ENCODE assay signal across 17 cellular contexts in the genomic region with DNA sequence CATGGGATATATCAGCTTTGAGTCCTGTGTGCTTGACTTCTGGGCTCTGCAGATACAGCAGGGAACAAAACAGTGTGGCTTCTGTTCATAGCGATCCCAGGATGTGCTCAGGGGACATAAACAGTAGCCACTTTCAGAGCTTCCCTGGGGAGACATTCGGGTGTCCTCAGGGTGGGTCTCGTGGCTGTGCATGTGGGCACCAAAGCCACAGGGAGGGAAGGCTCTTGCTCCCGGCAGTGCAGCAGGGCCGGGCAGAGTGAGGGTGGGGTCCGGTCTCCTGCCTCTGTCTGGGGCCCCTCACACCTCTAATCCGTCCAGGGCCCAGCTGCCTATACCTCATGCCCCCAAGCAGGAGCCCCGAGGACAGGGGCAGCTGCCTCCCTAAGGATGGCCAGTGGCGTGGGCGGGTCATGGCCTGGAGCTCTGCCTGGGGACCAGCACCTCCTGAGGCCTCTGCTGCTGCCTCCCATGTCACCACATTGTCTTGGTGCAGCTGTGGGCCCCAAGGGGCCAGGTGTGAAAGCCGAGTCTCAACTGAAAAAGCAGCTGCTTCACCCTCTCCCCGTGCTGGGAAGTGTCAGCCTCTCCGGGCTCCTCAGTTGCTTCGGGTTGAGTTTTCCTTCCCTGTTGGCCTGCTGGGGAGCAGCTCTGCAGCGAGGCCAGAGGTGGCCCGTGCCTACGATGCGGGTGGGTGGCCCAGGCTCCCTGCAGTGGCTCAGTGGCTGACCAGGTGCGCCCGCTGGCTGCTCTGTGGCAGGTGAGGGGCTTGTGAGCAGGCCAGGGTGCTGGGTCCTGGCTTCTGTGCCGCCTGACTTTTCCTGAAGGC. TPM values are rescaled to one million over a fixed set of nuclear protein-coding genes. Genes with fewer than 3 reads are reported as not detected.
DNase-seq lines count a peak whose midpoint lies in the region; ATAC-seq and TF ChIP-seq lines count a peak whose summit lies in the region.
"Had no signal": no experiment of that assay in that cellular context is flagged by ENCODE, and none has a peak within 500 bp of the region (broad histone marks: within the 10 kb centered on the region; RNA-seq: fewer than 3 reads in every experiment).

No MANE protein-coding gene starts in this region.

- H3K27me3 ChIP-seq in right lobe of liver (no peaks in the 10 kb centered on the region), tibial artery (no peaks in the 10 kb centered on the region), spleen (replicated peaks in 1 of 7) (no peaks in the 10 kb centered on the region)
- H3K27me3 ChIP-seq: body of pancreas had no signal

- intact Hi-C loops in right lobe of liver (cut with DNase I) = loop anchor here in 1 of 2 donors (10.0 kb wide), 1 partner anchor 138 kb away; no protein-coding TSS in a partner anchor
- intact Hi-C loops in tibial artery (cut with DNase I; ENCODE audit: low total_unique reads) = no loop called here
- intact Hi-C loops in spleen (cut with DNase I; ENCODE audit: low total_unique reads) = no loop called here

- no peak for ATAC-seq in right lobe of liver
- ATAC-seq: body of pancreas had no signal

- H3K9me3 ChIP-seq in right lobe of liver (no peaks in the 10 kb centered on the region), tibial artery (no peaks in the 10 kb centered on the region), spleen (no peaks in the 10 kb centered on the region)
- H3K9me3 ChIP-seq: body of pancreas had no signal

- in situ Hi-C loops in SK-MEL-5 (cut with HindIII; ENCODE audit: low pct_unique_long_range_greater_than_20kb, low sequenced_read_pairs) = no loop called here

- peaks cover 0 to 5% (median under 1%) of the 10 kb centered on the region in 4 donors for H3K36me3 ChIP-seq in right lobe of liver
- H3K36me3 ChIP-seq in tibial artery = peaks cover 20 to 43% (median 36%) of the 10 kb centered on the region in 3 donors
- peaks cover 0 to 44% (median 21%) of the 10 kb centered on the region in 6 donors for H3K36me3 ChIP-seq in spleen

- TF ChIP-seq POLR2A in right lobe of liver (IDR thresholded peaks at IDR 0.05) (no peak), spleen (IDR thresholded peaks at IDR 0.05) (no peak)

- peaks cover 0 to 71% (median 31%) of the 10 kb centered on the region in 4 donors for H3K4me1 ChIP-seq in right lobe of liver
- peaks cover 0 to 58% (median 44%) of the 10 kb centered on the region in 4 donors for H3K4me1 ChIP-seq in tibial artery
- peaks cover 11 to 96% (median 75%) of the 10 kb centered on the region in 6 donors for H3K4me1 ChIP-seq in spleen

- WGBS in right lobe of liver (ENCODE audit: insufficient coverage, low coverage, low lambda C conversion rate, missing lambda C conversion rate) = no CpG with 5 or more reads among the region's 21 CpGs
- WGBS in spleen, 5 donors = 67 to 83% (median 73%) methylated on average over 8 to 21 of the region's 21 CpGs

- no peak overlapping the region for H3K4me3 ChIP-seq in right lobe of liver
- no peak overlapping the region for H3K4me3 ChIP-seq in tibial artery
- H3K4me3 ChIP-seq in spleen = no peak overlapping the region
- H3K4me3 ChIP-seq: body of pancreas had no signal

- DNase-seq in NCI-H146 (lab: John Stamatoyannopoulos, UW) = peak; percentile 56
- DNase-seq in NCI-H146 treated with DMSO at 0.1 percent for 48 hours (lab: John Stamatoyannopoulos, UW; ENCODE audit: unreplicated experiment) = no peak
- peak; percentile 91 for DNase-seq in SK-MEL-5 (ENCODE audit: low read depth, low spot score)
- no peak for DNase-seq in right lobe of liver
- no peak for DNase-seq in tibial artery
- no peak for DNase-seq in activated CD4-positive, CD25-positive, alpha-beta regulatory T cell (lab: John Stamatoyannopoulos, UW)
- no peak for DNase-seq in CD1c-positive myeloid dendritic cell (ENCODE audit: extremely low spot score)
- DNase-seq in spleen = no peak
- DNase-seq: activated CD4-positive, alpha-beta T cell treated with anti-CD3 and anti-CD28 coated beads, Interleukin-2, amount 10 ng/mL, durations not matched to agents 24 days and 14 days; body of pancreas; HCEC 1CT; NCI-H2081; NK-92 treated with Interleukin-12 subunit alpha and Interleukin-12 subunit beta, amount 100 ng/mL, for 24 hours; T-helper 1 cell had no signal

- H3K27ac ChIP-seq in right lobe of liver = peak overlapping the region in 2 of 3 donors; percentile 93 to 99
- peak overlapping the region; percentile 94 to 99 for H3K27ac ChIP-seq in tibial artery
- H3K27ac ChIP-seq in spleen = peak overlapping the region in 1 of 8 donors; percentile 40
- H3K27ac ChIP-seq: 22Rv1, body of pancreas, epithelial cell of prostate had no signal

- no peak for TF ChIP-seq CTCF in right lobe of liver (IDR thresholded peaks at IDR 0.05)
- no peak for TF ChIP-seq CTCF in tibial artery (IDR thresholded peaks at IDR 0.05)
- no peak for TF ChIP-seq CTCF in spleen (IDR thresholded peaks at IDR 0.05 in 8 of 11, conservative IDR thresholded peaks at IDR 0.05 in 3 of 11)

RNA-seq across cellular contexts. Expression of a gene that starts 3.8 kb away (rescaled TPM):
- 24.7 and 28.7 TPM in 2 replicates for total RNA-seq in SK-MEL-5 (2014; rRNA removed; shearing (Covaris generic))
- 40.7 and 50.4 TPM in 2 replicates for polyA plus RNA-seq in SK-MEL-5 (2015; cell fraction: cytosol; rRNA removed)
- 143 and 176 TPM in 2 replicates for polyA plus RNA-seq in SK-MEL-5 (2015; cell fraction: nucleus; rRNA removed)
- total RNA-seq in right lobe of liver = 10 to 100 TPM; 10.7 to 27.2 (median 15.6) TPM
- total RNA-seq in spleen = 10 to 100 TPM; 12.4 to 30.4 (median 27.0) TPM
- 10 to 100 TPM in 1 of 3 donors, 1 to 10 TPM in 2; 3.6 to 12.2 (median 8.5) TPM for polyA plus RNA-seq in spleen

RNA-seq across cellular contexts. Expression of a gene that starts 39.5 kb away (rescaled TPM):
- total RNA-seq in SK-MEL-5 (2014; rRNA removed; shearing (Covaris generic)) = 0.11 and 0.61 TPM in 2 replicates
- polyA plus RNA-seq in SK-MEL-5 (2015; cell fraction: cytosol; rRNA removed) = 0.07 TPM in 1 of 2 replicates, not detected in the other
- 0.20 TPM in 1 of 2 replicates, not detected in the other for polyA plus RNA-seq in SK-MEL-5 (2015; cell fraction: nucleus; rRNA removed)
- 1 to 10 TPM; 1.6 to 3.4 (median 2.0) TPM for total RNA-seq in right lobe of liver
- total RNA-seq in spleen = 10 to 100 TPM in 5 of 7 donors, 1 to 10 TPM in 2; 7.2 to 21.2 (median 11.7) TPM
- polyA plus RNA-seq in spleen = 1 to 10 TPM; 2.2 to 7.9 (median 5.0) TPM
- total RNA-seq: activated CD4-positive, alpha-beta T cell treated with anti-CD3 and anti-CD28 coated beads, Interleukin-2, amount 10 ng/mL, durations not matched to agents 24 days and 14 days; pulmonary artery endothelial cell had no signal

Comparison
In these comparisons a context has a peak if more than half of its experiments do, and no peak if none do; other contexts are left out.
1. DNase-seq: peak in NCI-H146 (single experiment) and SK-MEL-5 (single experiment); none in NCI-H146 treated with DMSO at 0.1 percent for 48 hours (single experiment), right lobe of liver (0 of 3), tibial artery (0 of 2), activated CD4-positive, CD25-positive, alpha-beta regulatory T cell (0 of 4), CD1c-positive myeloid dendritic cell (single experiment) and spleen (single experiment).